28 cellular contexts compared by ENCODE assay signal in genomic region chr15:42145546-42146455, GRCh38. TPM values are rescaled to one million over a fixed set of nuclear protein-coding genes. Genes with fewer than 3 reads are reported as not detected.
"Had no signal": no experiment of that assay in that cellular context is flagged by ENCODE, and none has a peak within 500 bp of the region (broad histone marks: within the 10 kb centered on the region; RNA-seq: fewer than 3 reads in every experiment).

No MANE protein-coding gene starts in this region.

- FAIRE-seq: astrocyte, islet of Langerhans, TTC549 had no signal

- DNase-seq: activated CD4-positive, alpha-beta T cell treated with anti-CD3 and anti-CD28 coated beads for 4 hours; activated CD4-positive, alpha-beta T cell treated with anti-CD3 and anti-CD28 coated beads, Interleukin-2, amount 50 U/mL, for 48 hours; activated CD8-positive, alpha-beta memory T cell treated with anti-CD3 and anti-CD28 coated beads, Interleukin-2, amount 50 U/mL, for 48 hours; activated T-cell treated with anti-CD3 and anti-CD28 coated beads, Interleukin-2, amount 50 U/mL, for 4 hours; colonic mucosa; endodermal cell; esophagus squamous epithelium; mesenchymal stem cell; naive B cell; stimulated activated CD4-positive, alpha-beta T cell treated with anti-CD3 and anti-CD28 coated beads, Interleukin-1b, Interleukin-23, amount 100 ng/mL, for 48 hours; T-cell; testis; WERI-Rb-1 had no signal

- H3K4me1 ChIP-seq: adrenal gland, colonic mucosa, gastroesophageal sphincter, neural progenitor cell, prostate gland, testis had no signal

- H3K4me1 Mint-ChIP-seq: activated naive CD4-positive, alpha-beta T cell treated with anti-CD3 and anti-CD28 coated beads, Interleukin-2, amount 50 U/mL, for 24 hours; naive B cell; stimulated activated effector memory CD8-positive, alpha-beta T cell treated with anti-CD3 and anti-CD28 coated beads, Interleukin-12 subunit alpha, Interleukin-12 subunit beta, amount 100 ng/mL, for 72 hours; T-cell had no signal

- H3K27ac ChIP-seq: adrenal gland, colonic mucosa, esophagus squamous epithelium, gastroesophageal sphincter, neural progenitor cell, prostate gland, testis, WERI-Rb-1 had no signal

- H3K36me3 Mint-ChIP-seq: activated naive CD4-positive, alpha-beta T cell treated with anti-CD3 and anti-CD28 coated beads, Interleukin-2, amount 50 U/mL, for 24 hours; naive B cell; neural progenitor cell; stimulated activated effector memory CD8-positive, alpha-beta T cell treated with anti-CD3 and anti-CD28 coated beads, Interleukin-12 subunit alpha, Interleukin-12 subunit beta, amount 100 ng/mL, for 72 hours; T-cell; type B pancreatic cell had no signal

- H3K27ac Mint-ChIP-seq: activated naive CD4-positive, alpha-beta T cell treated with anti-CD3 and anti-CD28 coated beads, Interleukin-2, amount 50 U/mL, for 24 hours; endodermal cell; stimulated activated effector memory CD8-positive, alpha-beta T cell treated with anti-CD3 and anti-CD28 coated beads, Interleukin-12 subunit alpha, Interleukin-12 subunit beta, amount 100 ng/mL, for 72 hours; T-cell; T-helper 2 cell treated with Interferon-gamma antibody and Interleukin-4, amounts not matched to agents 5 μg/mL and 100 μg/mL, for 36 hours; type B pancreatic cell had no signal

- H3K27me3 Mint-ChIP-seq: activated naive CD4-positive, alpha-beta T cell treated with anti-CD3 and anti-CD28 coated beads, Interleukin-2, amount 50 U/mL, for 24 hours; type B pancreatic cell had no signal

- H3K4me3 Mint-ChIP-seq: activated naive CD4-positive, alpha-beta T cell treated with anti-CD3 and anti-CD28 coated beads, Interleukin-2, amount 50 U/mL, for 24 hours; activated T-cell treated with anti-CD3 and anti-CD28 coated beads, Interleukin-2, amount 50 U/mL, for 4 hours; endodermal cell; naive B cell; neural progenitor cell; stimulated activated effector memory CD8-positive, alpha-beta T cell treated with anti-CD3 and anti-CD28 coated beads, Interleukin-12 subunit alpha, Interleukin-12 subunit beta, amount 100 ng/mL, for 72 hours; T-cell; T-helper 2 cell treated with Interferon-gamma antibody and Interleukin-4, amounts not matched to agents 5 μg/mL and 100 μg/mL, for 36 hours; type B pancreatic cell had no signal

- H3K27me3 ChIP-seq: adrenal gland, colonic mucosa, neural progenitor cell, testis had no signal

- H3K9ac ChIP-seq: neural progenitor cell had no signal

- ATAC-seq: activated T-cell treated with anti-CD3 and anti-CD28 coated beads, Interleukin-2, amount 50 U/mL, for 4 hours; gastroesophageal sphincter; SK-N-SH treated with all-trans-retinoic acid at 6 μM for 48 hours; stimulated activated effector memory CD8-positive, alpha-beta T cell treated with anti-CD3 and anti-CD28 coated beads, Interleukin-12 subunit alpha, Interleukin-12 subunit beta, amount 100 ng/mL, for 72 hours; T-cell had no signal

- H3K9me3 ChIP-seq: adrenal gland, colonic mucosa, esophagus squamous epithelium, gastroesophageal sphincter, prostate gland, testis had no signal

- H3K4me3 ChIP-seq: adrenal gland, colonic mucosa, esophagus squamous epithelium, gastroesophageal sphincter, neural progenitor cell, prostate gland, testis had no signal

- H3K36me3 ChIP-seq: adrenal gland, colonic mucosa, esophagus squamous epithelium, gastroesophageal sphincter, neural progenitor cell, prostate gland, WERI-Rb-1 had no signal

- H3K9me3 Mint-ChIP-seq: activated naive CD4-positive, alpha-beta T cell treated with anti-CD3 and anti-CD28 coated beads, Interleukin-2, amount 50 U/mL, for 24 hours; activated T-cell treated with anti-CD3 and anti-CD28 coated beads, Interleukin-2, amount 50 U/mL, for 4 hours; endodermal cell; naive B cell; stimulated activated effector memory CD8-positive, alpha-beta T cell treated with anti-CD3 and anti-CD28 coated beads, Interleukin-12 subunit alpha, Interleukin-12 subunit beta, amount 100 ng/mL, for 72 hours; T-cell; T-helper 2 cell treated with Interferon-gamma antibody and Interleukin-4, amounts not matched to agents 5 μg/mL and 100 μg/mL, for 36 hours; type B pancreatic cell had no signal

RNA-seq across cellular contexts. Expression of gene PLA2G4F, which starts 10.6 kb away (rescaled TPM):
- total RNA-seq: activated CD8-positive, alpha-beta memory T cell treated with anti-CD3 and anti-CD28 coated beads for 36 hours; osteocyte had no signal

RNA-seq across cellular contexts. Expression of gene PLA2G4D, which starts 51.4 kb away (rescaled TPM):
- total RNA-seq: activated CD8-positive, alpha-beta memory T cell treated with anti-CD3 and anti-CD28 coated beads for 36 hours; activated T-cell treated with anti-CD3 and anti-CD28 coated beads, Interleukin-2, amount 50 U/mL, for 4 hours; astrocyte; endodermal cell; gastroesophageal sphincter; mucosa of gallbladder; osteocyte; T-cell had no signal
